2 cellular contexts compared by ENCODE assay signal in genomic region chr11:125313271-125314222, GRCh38.
TF ChIP-seq lines count a peak whose summit lies in the region.

No MANE protein-coding gene starts in this region.

TF ChIP-seq in WTC11, 78 proteins besides CTCF, POLR2A, EP300 and RAD21:
- TF ChIP-seq PRDM15 (CRISPR knock-in tag; IDR thresholded peaks at IDR 0.05) (no peak), KAT7 (CRISPR knock-in tag; IDR thresholded peaks at IDR 0.05; ENCODE audit: borderline replicate concordance) (no peak), SMAD4 (CRISPR knock-in tag; IDR thresholded peaks at IDR 0.05) (no peak), SP1 (CRISPR knock-in tag; conservative IDR thresholded peaks at IDR 0.05) (no peak), ZBTB43 (CRISPR knock-in tag; IDR thresholded peaks at IDR 0.05) (no peak), MXD4 (CRISPR knock-in tag; IDR thresholded peaks at IDR 0.05; ENCODE audit: borderline replicate concordance) (no peak), USF2 (CRISPR knock-in tag; IDR thresholded peaks at IDR 0.05) (no peak), JAZF1 (CRISPR knock-in tag; IDR thresholded peaks at IDR 0.05) (no peak), ZNF512 (CRISPR knock-in tag; IDR thresholded peaks at IDR 0.05; ENCODE audit: borderline replicate concordance) (no peak), SMAD3 (CRISPR knock-in tag; IDR thresholded peaks at IDR 0.05; ENCODE audit: borderline replicate concordance) (no peak), CREB1 (CRISPR knock-in tag; IDR thresholded peaks at IDR 0.05) (no peak), NFYB (CRISPR knock-in tag; conservative IDR thresholded peaks at IDR 0.05; ENCODE audit: low read depth) (no peak), FOXP4 (CRISPR knock-in tag; IDR thresholded peaks at IDR 0.05) (no peak), FOXP1 (CRISPR knock-in tag; IDR thresholded peaks at IDR 0.05; ENCODE audit: borderline replicate concordance) (no peak), ZNF219 (CRISPR knock-in tag; IDR thresholded peaks at IDR 0.05; ENCODE audit: borderline replicate concordance) (no peak), E2F5 (CRISPR knock-in tag; IDR thresholded peaks at IDR 0.05) (no peak), GTF2I (CRISPR knock-in tag; conservative IDR thresholded peaks at IDR 0.05) (no peak), HMGA2 (CRISPR knock-in tag; IDR thresholded peaks at IDR 0.05) (no peak), NFE2L1 (CRISPR knock-in tag; IDR thresholded peaks at IDR 0.05) (no peak)
TF ChIP-seq in WTC11: peak in this region for 0.

TF ChIP-seq in endothelial cell of umbilical vein, 7 proteins besides CTCF, POLR2A, EP300 and RAD21:
- TF ChIP-seq MYC (IDR thresholded peaks at IDR 0.05; ENCODE audit: low read depth, low read length) (no peak), EZH2 (IDR thresholded peaks at IDR 0.05; ENCODE audit: borderline replicate concordance, low read depth, low read length, severe bottlenecking) (no peak), GATA2 (IDR thresholded peaks at IDR 0.05; ENCODE audit: insufficient read depth, insufficient read length, low read depth, low read length) (no peak), FOS (IDR thresholded peaks at IDR 0.05; ENCODE audit: borderline replicate concordance, insufficient read depth, low read length) (no peak), JUN (IDR thresholded peaks at IDR 0.05; ENCODE audit: borderline replicate concordance, insufficient read depth, insufficient read length, low read depth) (no peak), MAX (IDR thresholded peaks at IDR 0.05; ENCODE audit: insufficient read depth, insufficient read length) (no peak), POLR2AphosphoS5 (IDR thresholded peaks at IDR 0.05; ENCODE audit: insufficient read depth, low read depth, low read length) (no peak)
